ENCODE assay signal across 1 cellular context in the genomic region with DNA sequence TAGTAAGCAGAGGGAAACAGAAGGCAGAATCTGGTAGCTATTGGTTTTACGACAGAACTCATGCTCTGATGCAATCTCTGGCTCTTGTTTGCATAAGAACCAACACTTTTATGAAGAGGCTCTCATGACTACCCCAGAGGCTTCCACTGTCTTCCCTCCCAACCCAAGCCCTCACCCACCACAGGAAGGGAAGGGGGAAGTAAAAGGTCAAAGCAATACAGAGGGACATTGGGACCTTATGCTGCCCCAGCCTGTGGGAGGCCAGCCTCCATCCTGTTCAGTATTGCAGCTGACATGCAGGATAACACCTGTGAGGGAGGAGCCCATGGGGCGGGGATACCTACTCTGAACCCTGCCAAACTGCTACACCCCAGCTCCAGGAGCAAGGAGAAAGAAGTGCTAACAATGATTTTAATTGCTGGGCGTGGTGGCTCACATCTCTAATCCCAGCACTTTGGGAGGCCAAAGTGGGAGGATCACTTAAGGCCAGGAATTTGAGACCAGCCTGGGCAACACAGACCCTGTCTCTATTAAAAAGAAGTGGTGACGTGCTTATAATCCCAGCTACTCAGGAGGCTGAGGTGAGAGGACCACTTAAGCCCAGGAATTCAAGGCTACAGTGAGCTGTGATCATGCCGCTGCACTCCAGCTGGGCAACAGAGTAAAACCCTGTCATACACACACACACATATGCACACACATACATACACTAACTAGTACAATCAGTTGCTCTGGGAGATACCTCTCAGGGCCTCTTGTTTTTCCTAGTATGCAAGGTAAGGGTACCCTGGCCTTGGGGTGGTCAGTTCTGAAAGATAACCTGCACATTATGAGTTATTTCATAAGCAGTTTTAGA.
TF ChIP-seq lines count a peak whose summit lies in the region.

No MANE protein-coding gene starts in this region.

TF ChIP-seq in GM12878, 131 proteins besides CTCF, POLR2A, EP300 and RAD21:
- TF ChIP-seq, protein P1, sequence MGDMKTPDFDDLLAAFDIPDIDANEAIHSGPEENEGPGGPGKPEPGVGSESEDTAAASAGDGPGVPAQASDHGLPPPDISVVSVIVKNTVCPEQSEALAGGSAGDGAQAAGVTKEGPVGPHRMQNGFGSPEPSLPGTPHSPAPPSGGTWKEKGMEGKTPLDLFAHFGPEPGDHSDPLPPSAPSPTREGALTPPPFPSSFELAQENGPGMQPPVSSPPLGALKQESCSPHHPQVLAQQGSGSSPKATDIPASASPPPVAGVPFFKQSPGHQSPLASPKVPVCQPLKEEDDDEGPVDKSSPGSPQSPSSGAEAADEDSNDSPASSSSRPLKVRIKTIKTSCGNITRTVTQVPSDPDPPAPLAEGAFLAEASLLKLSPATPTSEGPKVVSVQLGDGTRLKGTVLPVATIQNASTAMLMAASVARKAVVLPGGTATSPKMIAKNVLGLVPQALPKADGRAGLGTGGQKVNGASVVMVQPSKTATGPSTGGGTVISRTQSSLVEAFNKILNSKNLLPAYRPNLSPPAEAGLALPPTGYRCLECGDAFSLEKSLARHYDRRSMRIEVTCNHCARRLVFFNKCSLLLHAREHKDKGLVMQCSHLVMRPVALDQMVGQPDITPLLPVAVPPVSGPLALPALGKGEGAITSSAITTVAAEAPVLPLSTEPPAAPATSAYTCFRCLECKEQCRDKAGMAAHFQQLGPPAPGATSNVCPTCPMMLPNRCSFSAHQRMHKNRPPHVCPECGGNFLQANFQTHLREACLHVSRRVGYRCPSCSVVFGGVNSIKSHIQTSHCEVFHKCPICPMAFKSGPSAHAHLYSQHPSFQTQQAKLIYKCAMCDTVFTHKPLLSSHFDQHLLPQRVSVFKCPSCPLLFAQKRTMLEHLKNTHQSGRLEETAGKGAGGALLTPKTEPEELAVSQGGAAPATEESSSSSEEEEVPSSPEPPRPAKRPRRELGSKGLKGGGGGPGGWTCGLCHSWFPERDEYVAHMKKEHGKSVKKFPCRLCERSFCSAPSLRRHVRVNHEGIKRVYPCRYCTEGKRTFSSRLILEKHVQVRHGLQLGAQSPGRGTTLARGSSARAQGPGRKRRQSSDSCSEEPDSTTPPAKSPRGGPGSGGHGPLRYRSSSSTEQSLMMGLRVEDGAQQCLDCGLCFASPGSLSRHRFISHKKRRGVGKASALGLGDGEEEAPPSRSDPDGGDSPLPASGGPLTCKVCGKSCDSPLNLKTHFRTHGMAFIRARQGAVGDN (IDR thresholded peaks at IDR 0.05) = 0 out of 2 replicates have a peak, but pooled peaks have one; percentile 17
- no peak for TF ChIP-seq HCFC1 (IDR thresholded peaks at IDR 0.05; ENCODE audit: low read length)
